Comparison of ENCODE assay signal across 18 cellular contexts in genomic region chr4:120871173-120871572, GRCh38. TPM values are rescaled to one million over a fixed set of nuclear protein-coding genes. Genes with fewer than 3 reads are reported as not detected.
DNase-seq lines count a peak whose midpoint lies in the region; ATAC-seq and TF ChIP-seq lines count a peak whose summit lies in the region.
"Had no signal": no experiment of that assay in that cellular context is flagged by ENCODE, and none has a peak within 500 bp of the region (broad histone marks: within the 10 kb centered on the region; RNA-seq: fewer than 3 reads in every experiment).

No MANE protein-coding gene starts in this region.

- H3K36me3 ChIP-seq in BE2C, result no peaks in the 10 kb centered on the region
- H3K36me3 ChIP-seq: BLaER1 treated with 17β-estradiol and CSF1 and Interleukin-3, amounts not matched to agents 10 nM and 100 nM had no signal

- H3K27ac ChIP-seq in H9 (ENCODE audit: insufficient read length, low read depth, low read length) (no peak overlapping the region), RWPE1 (no peak overlapping the region)
- H3K27ac ChIP-seq: BLaER1 treated with 17β-estradiol and CSF1 and Interleukin-3, amounts not matched to agents 10 nM and 100 nM; GM23248 had no signal

- H2BK5ac ChIP-seq in H9 (ENCODE audit: insufficient read length, low read length), result no peak overlapping the region

- H3K56ac ChIP-seq in H9 (ENCODE audit: insufficient read length, low read depth, low read length), result no peak overlapping the region

- H3K4me1 ChIP-seq in BE2C, result peaks cover 11% of the 10 kb centered on the region
- H3K4me1 ChIP-seq in H9 (ENCODE audit: insufficient read depth, low read length), result no peaks in the 10 kb centered on the region; the same call in 1 of the 2 replicates
- H3K4me1 ChIP-seq: BLaER1 treated with 17β-estradiol and CSF1 and Interleukin-3, amounts not matched to agents 10 nM and 100 nM had no signal

- no peak overlapping the region for H3K9ac ChIP-seq in H9 (ENCODE audit: extremely low read depth, insufficient read length, low read length)
- H3K9ac ChIP-seq: BLaER1 treated with 17β-estradiol and CSF1 and Interleukin-3, amounts not matched to agents 10 nM and 100 nM; GM23248 had no signal

- no peak overlapping the region for H4K91ac ChIP-seq in H9 (ENCODE audit: insufficient read length, low read depth, low read length)

- no peak overlapping the region for H3K14ac ChIP-seq in H9 (ENCODE audit: insufficient read depth, low read length)

- H3K27me3 ChIP-seq in BE2C (no peaks in the 10 kb centered on the region), H9 (ENCODE audit: insufficient read depth, low read length) (no peaks in the 10 kb centered on the region)
- H3K27me3 ChIP-seq: BLaER1 treated with 17β-estradiol and CSF1 and Interleukin-3, amounts not matched to agents 10 nM and 100 nM had no signal

- DNase-seq in BE2C (peak; percentile 57), H9 (no peak), WTC11 (ENCODE audit: low spot score) (no peak), nephron progenitor cell (no peak), glomerular visceral epithelial cell (ENCODE audit: extremely low spot score) (no peak), NAMALWA (ENCODE audit: low spot score) (no peak), RWPE1 (ENCODE audit: low spot score) (no peak)
- DNase-seq: 8988T; Calu3; CD8-positive, alpha-beta T cell; DMS 273 treated with DMSO at 0.1 percent for 48 hours; DMS53; DND-41; EL; GM23248; HFFc6; IMR-90 had no signal

- no peak overlapping the region for H2BK15ac ChIP-seq in H9 (ENCODE audit: low read depth, low read length)

- H3K4me2 ChIP-seq in H9 (ENCODE audit: insufficient read depth, insufficient read length, low read length), result no peak overlapping the region
- H3K4me2 ChIP-seq: BLaER1 treated with 17β-estradiol and CSF1 and Interleukin-3, amounts not matched to agents 10 nM and 100 nM had no signal

- H4K20me1 ChIP-seq in H9 (ENCODE audit: control insufficient read depth, insufficient read depth, insufficient read length), result no peaks in the 10 kb centered on the region
- H4K20me1 ChIP-seq: BLaER1 treated with 17β-estradiol and CSF1 and Interleukin-3, amounts not matched to agents 10 nM and 100 nM had no signal

- WGBS in H9 (ENCODE audit: extremely low coverage, insufficient read length, low lambda C conversion rate), result no CpG with 5 or more reads among the region's 4 CpGs

- POLR2A ChIA-PET in WTC11 (lab: Charles Lee), result no interaction called here
- POLR2A ChIA-PET in RWPE1 (lab: Yijun Ruan, JAX; ENCODE audit: low non-redundant PET), result no interaction called here

- no peak overlapping the region for H2BK120ac ChIP-seq in H9 (ENCODE audit: low read depth, low read length, poor library complexity, severe bottlenecking)

- no peak for TF ChIP-seq CTCF in BE2C (IDR thresholded peaks at IDR 0.05; ENCODE audit: low read depth, low read length)
- TF ChIP-seq CTCF in H9 (conservative IDR thresholded peaks at IDR 0.05), result no peak
- no peak for TF ChIP-seq CTCF in WTC11 (IDR thresholded peaks at IDR 0.05)
- no peak for TF ChIP-seq CTCF in nephron progenitor cell (IDR thresholded peaks at IDR 0.05)
- no peak for TF ChIP-seq CTCF in RWPE1 (conservative IDR thresholded peaks at IDR 0.05; ENCODE audit: low read depth)

- H2AK5ac ChIP-seq in H9 (ENCODE audit: insufficient read length, low read length), result no peak overlapping the region

- H3K36me3 Mint-ChIP-seq in H9 (ENCODE audit: insufficient read depth in 1 of 3, low read depth in 3 of 3) (no peaks in the 10 kb centered on the region), WTC11 (no peaks in the 10 kb centered on the region), nephron progenitor cell (ENCODE audit: low read depth) (peaks cover 15% of the 10 kb centered on the region)
- H3K36me3 Mint-ChIP-seq: CD8-positive, alpha-beta T cell had no signal

- no peak overlapping the region for H3K4me3 ChIP-seq in BE2C (ENCODE audit: low read depth, low read length)
- H3K4me3 ChIP-seq: BLaER1 treated with 17β-estradiol and CSF1 and Interleukin-3, amounts not matched to agents 10 nM and 100 nM; GM23248 had no signal

- H2AFZ ChIP-seq in H9 (ENCODE audit: low read length), result no peak overlapping the region
- H2AFZ ChIP-seq: GM23248 had no signal

- no peak overlapping the region for H4K5ac ChIP-seq in H9 (ENCODE audit: insufficient read length, low read depth, low read length)

- H3K4me3 Mint-ChIP-seq in H9 (no peak overlapping the region), WTC11 (no peak overlapping the region), nephron progenitor cell (no peak overlapping the region)
- H3K4me3 Mint-ChIP-seq: CD8-positive, alpha-beta T cell; HFFc6 had no signal

- no peak overlapping the region for H3K23ac ChIP-seq in H9 (ENCODE audit: insufficient read length, low read depth, low read length)

- CTCF ChIA-PET in WTC11 (lab: Charles Lee), result interaction anchor here (1.3 to 1.8 kb wide), 3 partner anchors 11 to 33 kb away, joined by 9 to 14 read pairs (median 13); no protein-coding TSS in a partner anchor
- CTCF ChIA-PET in RWPE1 (lab: Yijun Ruan, JAX), result no interaction called here

- H3K27me3 Mint-ChIP-seq in H9 (ENCODE audit: low read depth), result no peaks in the 10 kb centered on the region
- no peaks in the 10 kb centered on the region for H3K27me3 Mint-ChIP-seq in WTC11 (ENCODE audit: low read depth)
- H3K27me3 Mint-ChIP-seq in nephron progenitor cell (ENCODE audit: low read depth, poor library complexity), result peaks cover 3% of the 10 kb centered on the region

- no peak for ATAC-seq in WTC11
- ATAC-seq: CD8-positive, alpha-beta T cell had no signal

- H3K27ac Mint-ChIP-seq in H9, result peak overlapping the region; percentile 50 to 64 (median 63); a peak in 3 of 7 replicates
- H3K27ac Mint-ChIP-seq in WTC11, result peak overlapping the region; percentile 60; the same call in 1 of the 2 replicates
- H3K27ac Mint-ChIP-seq in nephron progenitor cell, result peak overlapping the region; percentile 76
- H3K27ac Mint-ChIP-seq: CD8-positive, alpha-beta T cell; HFFc6 had no signal

- H3K79me2 ChIP-seq in H9 (ENCODE audit: insufficient read depth, low read length), result no peaks in the 10 kb centered on the region

- H3K4me1 Mint-ChIP-seq in H9 (peaks cover 26 to 27% of the 10 kb centered on the region in 2 experiments), WTC11 (peaks cover 46% of the 10 kb centered on the region), nephron progenitor cell (peaks cover 8% of the 10 kb centered on the region)

- H3K23me2 ChIP-seq in H9 (ENCODE audit: insufficient read length, low read depth, low read length, poor library complexity, severe bottlenecking), result no peaks in the 10 kb centered on the region

- H3K9me3 Mint-ChIP-seq in H9 (no peaks in the 10 kb centered on the region), WTC11 (peaks cover 4% of the 10 kb centered on the region; the same call in 1 of the 2 replicates), nephron progenitor cell (peaks cover 4% of the 10 kb centered on the region)
- H3K9me3 Mint-ChIP-seq: CD8-positive, alpha-beta T cell; HFFc6 had no signal

- no peak overlapping the region for H3T11ph ChIP-seq in H9 (ENCODE audit: low read length)

- H2BK12ac ChIP-seq in H9 (ENCODE audit: insufficient read length, low read depth, low read length), result no peak overlapping the region

- H3K4ac ChIP-seq in H9 (ENCODE audit: low read depth, low read length), result no peak overlapping the region

- H3K9me3 ChIP-seq in BE2C, result no peaks in the 10 kb centered on the region
- H3K9me3 ChIP-seq in H9 (ENCODE audit: control insufficient read depth, low read depth, low read length), result no peaks in the 10 kb centered on the region
- H3K9me3 ChIP-seq: BLaER1 treated with 17β-estradiol and CSF1 and Interleukin-3, amounts not matched to agents 10 nM and 100 nM had no signal

- no peak overlapping the region for H4K8ac ChIP-seq in H9 (replicated peaks; ENCODE audit: insufficient read length, low read depth, low read length)

- H2BK20ac ChIP-seq in H9 (ENCODE audit: low read depth, low read length, poor library complexity, severe bottlenecking), result no peak overlapping the region

- H3K18ac ChIP-seq in H9 (ENCODE audit: insufficient read length, low read depth, low read length), result no peak overlapping the region

- H3K79me1 ChIP-seq in H9 (ENCODE audit: insufficient read depth, low read depth, low read length, poor library complexity, severe bottlenecking), result no peaks in the 10 kb centered on the region

TF ChIP-seq in WTC11, 78 proteins besides CTCF, POLR2A, EP300 and RAD21:
- TF ChIP-seq JAZF1 (CRISPR knock-in tag; IDR thresholded peaks at IDR 0.05), result no peak
- no peak for TF ChIP-seq HMGA2 (CRISPR knock-in tag; IDR thresholded peaks at IDR 0.05)
- TF ChIP-seq E2F4 (CRISPR knock-in tag; IDR thresholded peaks at IDR 0.05; ENCODE audit: borderline replicate concordance, low read depth), result no peak
- TF ChIP-seq HMGXB4 (CRISPR knock-in tag; IDR thresholded peaks at IDR 0.05), result no peak
- TF ChIP-seq IRF2 (CRISPR knock-in tag; IDR thresholded peaks at IDR 0.05; ENCODE audit: borderline replicate concordance, low read depth), result no peak
- no peak for TF ChIP-seq PRRX2 (CRISPR knock-in tag; IDR thresholded peaks at IDR 0.05)

RNA-seq across cellular contexts. Expression of gene PRDM5, which starts 51.4 kb away (rescaled TPM):
- polyA plus RNA-seq in BE2C (2012; ENCODE audit: insufficient read depth, insufficient read length, low read depth), result 1.3 TPM
- total RNA-seq in H9 (2021) (21.7 and 23.2 TPM in 2 replicates), WTC11 (2021) (31.3 to 47.0 TPM (median 32.5 TPM) in 3 replicates)
